Comparison of ENCODE assay signal across 3 cellular contexts in the genomic region with DNA sequence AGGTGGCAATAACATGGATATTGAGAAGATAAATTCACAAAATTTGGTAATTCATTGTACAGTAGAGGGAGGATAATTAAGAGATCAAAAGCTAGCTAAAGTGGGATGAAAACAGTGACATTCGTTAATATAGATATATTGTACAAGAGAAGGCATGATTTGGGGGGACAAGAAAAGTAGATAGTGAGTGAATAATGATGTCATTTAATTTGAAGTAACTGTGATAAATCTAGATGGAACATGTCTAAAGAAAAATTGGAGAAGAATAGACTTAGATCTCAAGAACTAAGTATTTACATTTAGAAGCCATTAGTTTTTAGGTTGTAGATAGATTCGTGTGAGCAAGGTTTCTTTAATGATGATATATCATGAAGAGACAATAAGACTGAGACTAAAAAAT.
TF ChIP-seq lines count a peak whose summit lies in the region.

No MANE protein-coding gene starts in this region.

TF ChIP-seq in HepG2, 621 proteins besides CTCF, POLR2A, EP300 and RAD21:
- TF ChIP-seq ATF7 (IDR thresholded peaks at IDR 0.05) (peak; percentile 77), ATF7 (CRISPR knock-in tag; IDR thresholded peaks at IDR 0.05) (no peak), WIZ (CRISPR knock-in tag; IDR thresholded peaks at IDR 0.05) (no peak)

TF ChIP-seq in HEK293, 187 proteins besides CTCF, POLR2A, EP300 and RAD21:
- TF ChIP-seq OSR2 (tag by site-specific recombination; IDR thresholded peaks at IDR 0.05): no peak
- TF ChIP-seq, protein P1, sequence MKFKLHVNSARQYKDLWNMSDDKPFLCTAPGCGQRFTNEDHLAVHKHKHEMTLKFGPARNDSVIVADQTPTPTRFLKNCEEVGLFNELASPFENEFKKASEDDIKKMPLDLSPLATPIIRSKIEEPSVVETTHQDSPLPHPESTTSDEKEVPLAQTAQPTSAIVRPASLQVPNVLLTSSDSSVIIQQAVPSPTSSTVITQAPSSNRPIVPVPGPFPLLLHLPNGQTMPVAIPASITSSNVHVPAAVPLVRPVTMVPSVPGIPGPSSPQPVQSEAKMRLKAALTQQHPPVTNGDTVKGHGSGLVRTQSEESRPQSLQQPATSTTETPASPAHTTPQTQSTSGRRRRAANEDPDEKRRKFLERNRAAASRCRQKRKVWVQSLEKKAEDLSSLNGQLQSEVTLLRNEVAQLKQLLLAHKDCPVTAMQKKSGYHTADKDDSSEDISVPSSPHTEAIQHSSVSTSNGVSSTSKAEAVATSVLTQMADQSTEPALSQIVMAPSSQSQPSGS (tag by site-specific recombination; IDR thresholded peaks at IDR 0.05; ENCODE audit: low read depth): peak; percentile 59

TF ChIP-seq in GM12878, 131 proteins besides CTCF, POLR2A, EP300 and RAD21:
- 0 out of 2 replicates have a peak, but pooled peaks have one; percentile 36 for TF ChIP-seq ATF7 (IDR thresholded peaks at IDR 0.05; ENCODE audit: low read depth)
- TF ChIP-seq, protein P2, sequence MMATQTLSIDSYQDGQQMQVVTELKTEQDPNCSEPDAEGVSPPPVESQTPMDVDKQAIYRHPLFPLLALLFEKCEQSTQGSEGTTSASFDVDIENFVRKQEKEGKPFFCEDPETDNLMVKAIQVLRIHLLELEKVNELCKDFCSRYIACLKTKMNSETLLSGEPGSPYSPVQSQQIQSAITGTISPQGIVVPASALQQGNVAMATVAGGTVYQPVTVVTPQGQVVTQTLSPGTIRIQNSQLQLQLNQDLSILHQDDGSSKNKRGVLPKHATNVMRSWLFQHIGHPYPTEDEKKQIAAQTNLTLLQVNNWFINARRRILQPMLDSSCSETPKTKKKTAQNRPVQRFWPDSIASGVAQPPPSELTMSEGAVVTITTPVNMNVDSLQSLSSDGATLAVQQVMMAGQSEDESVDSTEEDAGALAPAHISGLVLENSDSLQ (IDR thresholded peaks at IDR 0.05): no peak
- no peak for TF ChIP-seq GATAD2B (conservative IDR thresholded peaks at IDR 0.05; ENCODE audit: low read depth)
